32 cellular contexts compared by ENCODE assay signal in the genomic region with DNA sequence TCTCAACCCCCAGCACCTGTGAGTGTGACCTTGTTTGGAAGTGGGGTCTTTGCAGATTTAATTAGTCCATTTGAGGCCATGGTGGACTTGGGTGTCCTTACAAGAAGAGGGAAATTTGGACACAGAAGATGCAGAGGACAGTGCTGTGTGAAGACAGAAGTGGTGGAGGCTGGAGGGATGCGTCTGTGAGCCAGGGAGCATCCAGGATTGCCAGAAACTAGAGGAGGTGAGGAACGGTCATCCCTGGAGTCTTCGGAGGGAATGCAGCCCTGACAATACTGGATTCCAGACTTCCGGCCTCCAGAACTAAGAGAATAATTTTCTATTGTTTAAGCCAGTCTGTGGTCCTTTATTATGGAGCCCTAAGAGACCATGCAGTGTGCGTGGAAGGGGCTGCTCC. TPM values are rescaled to one million over a fixed set of nuclear protein-coding genes. Genes with fewer than 3 reads are reported as not detected.
"Had no signal": no experiment of that assay in that cellular context is flagged by ENCODE, and none has a peak within 500 bp of the region (broad histone marks: within the 10 kb centered on the region; RNA-seq: fewer than 3 reads in every experiment).

No MANE protein-coding gene starts in this region.

- H3K9me3 Mint-ChIP-seq: stimulated activated memory B cell treated with anti-CD40 and anti-IgM and Interleukin-4, amounts not matched to agents 10 μg/mL and 1 μg/mL and 100 μg/mL, for 72 hours had no signal

- H3K27me3 ChIP-seq: foreskin keratinocyte, ovary, uterus had no signal

- H3K27ac Mint-ChIP-seq: endodermal cell; memory B cell; mesothelial cell of epicardium; stimulated activated memory B cell treated with anti-CD40 and anti-IgM and Interleukin-4, amounts not matched to agents 10 μg/mL and 1 μg/mL and 100 μg/mL, for 72 hours had no signal

- H3K36me3 ChIP-seq: gastroesophageal sphincter, heart right ventricle, ovary, spleen, thoracic aorta, tibial nerve, upper lobe of left lung, uterus had no signal

- H3K4me1 ChIP-seq: foreskin keratinocyte, gastroesophageal sphincter, heart right ventricle, psoas muscle, spleen, tibial nerve, upper lobe of left lung, uterus had no signal

- H3K9me3 ChIP-seq: gastroesophageal sphincter, mucosa of descending colon, ovary, spleen, thoracic aorta, upper lobe of left lung, uterus had no signal

- H3K4me1 Mint-ChIP-seq: endodermal cell; memory B cell; mesothelial cell of epicardium; naive B cell; stimulated activated memory B cell treated with anti-CD40 and anti-IgM and Interleukin-4, amounts not matched to agents 10 μg/mL and 1 μg/mL and 100 μg/mL, for 72 hours had no signal

- ATAC-seq: esophagus mucosa; foreskin keratinocyte; gastroesophageal sphincter; heart right ventricle; left lobe of liver; mucosa of descending colon; psoas muscle; right cardiac atrium; stimulated activated memory B cell treated with anti-CD40 and anti-IgM and Interleukin-4, amounts not matched to agents 10 μg/mL and 1 μg/mL and 100 μg/mL, for 72 hours; stimulated activated naive CD8-positive, alpha-beta T cell treated with anti-CD3 and anti-CD28 coated beads, Interleukin-15, Interleukin-2, amounts not matched to agents 100 U/mL and 50 U/mL, for 24 hours had no signal

- H3K4me3 ChIP-seq: gastroesophageal sphincter, heart right ventricle, lung, mucosa of descending colon, ovary, psoas muscle, skin epidermis, spleen, thoracic aorta, tibial nerve, upper lobe of left lung, uterus had no signal

- DNase-seq: effector CD8-positive, alpha-beta T cell; endodermal cell; foreskin keratinocyte; heart right ventricle; hypothalamus; mucosa of descending colon; naive B cell; occipital lobe; ovary; psoas muscle; stimulated activated CD4-positive, alpha-beta T cell treated with anti-CD3 and anti-CD28 coated beads, Interleukin-4, amount 100 ng/mL, for 4 hours; stimulated activated naive CD8-positive, alpha-beta T cell treated with anti-CD3 and anti-CD28 coated beads, Interleukin-15, Interleukin-2, amounts not matched to agents 100 U/mL and 50 U/mL, for 24 hours; substantia nigra; upper lobe of left lung; uterus had no signal

- H3K4me3 Mint-ChIP-seq: endodermal cell; memory B cell; mesothelial cell of epicardium; stimulated activated memory B cell treated with anti-CD40 and anti-IgM and Interleukin-4, amounts not matched to agents 10 μg/mL and 1 μg/mL and 100 μg/mL, for 72 hours had no signal

- H3K27ac ChIP-seq: epithelial cell of prostate, foreskin keratinocyte, gastroesophageal sphincter, heart right ventricle, ovary, psoas muscle, skin epidermis, spleen, thoracic aorta, tibial nerve, upper lobe of left lung, uterus had no signal

- H3K36me3 Mint-ChIP-seq: mesothelial cell of epicardium, naive B cell had no signal

RNA-seq across cellular contexts. Expression of gene NPBWR2, which starts 22.9 kb away (rescaled TPM):
- total RNA-seq: cerebellum, endodermal cell, esophagus mucosa, fibroblast of lung, foreskin keratinocyte, gastroesophageal sphincter, heart right ventricle, left lobe of liver, liver, lung, mesothelial cell of epicardium, mucosa of descending colon, occipital lobe, ovary, psoas muscle, renal cortical epithelial cell, right cardiac atrium, thoracic aorta, tibial nerve, upper lobe of left lung, uterus had no signal

RNA-seq across cellular contexts. Expression of gene MYT1, which starts 34.0 kb away (rescaled TPM):
- total RNA-seq: esophagus mucosa, fibroblast of lung, foreskin keratinocyte, left lobe of liver, psoas muscle, thoracic aorta, tibial nerve had no signal

RNA-seq across cellular contexts. Expression of gene LKAAEAR1, which starts 46.1 kb away (rescaled TPM):
- total RNA-seq: endodermal cell, fibroblast of lung, foreskin keratinocyte, heart right ventricle, left lobe of liver, liver, mesothelial cell of epicardium, mucosa of descending colon, psoas muscle, renal cortical epithelial cell, thoracic aorta, uterus had no signal
